Comparison of ENCODE assay signal across 14 cellular contexts in genomic region chr17:47295037-47295873, GRCh38. TPM values are rescaled to one million over a fixed set of nuclear protein-coding genes. Genes with fewer than 3 reads are reported as not detected.
A peak's percentile ranks its signal among the peaks of the same experiment; 100 is the strongest.
DNase-seq lines count a peak whose midpoint lies in the region; ATAC-seq, FAIRE-seq and TF ChIP-seq lines count a peak whose summit lies in the region.
"Had no signal": no experiment of that assay in that cellular context is flagged by ENCODE, and none has a peak within 500 bp of the region (broad histone marks: within the 10 kb centered on the region; RNA-seq: fewer than 3 reads in every experiment).

No MANE protein-coding gene starts in this region.

- H3K27ac ChIP-seq in HepG2 (ENCODE audit: extremely low read length, insufficient read depth, low read length) = no peak overlapping the region
- no peak overlapping the region for H3K27ac ChIP-seq in right lobe of liver
- peak overlapping the region in 3 of 4 donors; percentile 60 to 80 (median 67) for H3K27ac ChIP-seq in esophagus squamous epithelium
- peak overlapping the region; percentile 63 for H3K27ac ChIP-seq in osteoblast (ENCODE audit: low read depth, low read length)
- peak overlapping the region; percentile 58 to 86 for H3K27ac ChIP-seq in aorta (ENCODE audit: low read depth in 1 of 2, low read length in 2 of 2)
- no peak overlapping the region for H3K27ac ChIP-seq in hepatocyte

- H3K4me1 ChIP-seq in HepG2 (ENCODE audit: insufficient read depth, low read length) (peaks cover 38% of the 10 kb centered on the region), right lobe of liver (peaks cover 0 to 36% (median 8%) of the 10 kb centered on the region in 4 donors), esophagus squamous epithelium (peaks cover 0 to 21% (median 11%) of the 10 kb centered on the region in 3 donors), osteoblast (ENCODE audit: insufficient read depth, low read length) (peaks cover 17% of the 10 kb centered on the region), aorta (ENCODE audit: control insufficient read depth in 1 of 2, insufficient read depth in 2 of 2, low read length in 2 of 2) (peaks cover 0 to 9% of the 10 kb centered on the region in 2 donors), hepatocyte (ENCODE audit: insufficient read depth) (no peaks in the 10 kb centered on the region)

- TF ChIP-seq POLR2A in HepG2 (IDR thresholded peaks at IDR 0.05; ENCODE audit: insufficient read depth in 1 of 2, low read depth in 2 of 2, low read length in 2 of 2) = no peak
- TF ChIP-seq POLR2A in right lobe of liver (IDR thresholded peaks at IDR 0.05) = no peak
- no peak for TF ChIP-seq POLR2A in esophagus squamous epithelium (IDR thresholded peaks at IDR 0.05)

- 16% methylated on average over 14 of the region's 14 CpGs for WGBS in HepG2 (ENCODE audit: low lambda C conversion rate)
- WGBS in right lobe of liver (ENCODE audit: insufficient coverage, low coverage, low lambda C conversion rate, missing lambda C conversion rate) = 75% methylated on average over 5 of the region's 14 CpGs
- WGBS in esophagus squamous epithelium, 2 donors = 79 to 80% methylated on average over 8 to 12 of the region's 14 CpGs
- 39 to 44% methylated on average over 14 of the region's 14 CpGs for WGBS in aorta, 2 donors
- 93% methylated on average over 11 of the region's 14 CpGs for WGBS in hepatocyte (ENCODE audit: low lambda C conversion rate, missing lambda C conversion rate)

- BruUV-seq in HepG2 (replicated peaks; lab: Mats Ljungman, UMichigan) = no TSS peak

- FAIRE-seq in HepG2 (lab: Jason Lieb, UNC) = peak; percentile 76

- H2AFZ ChIP-seq in HepG2 (ENCODE audit: low read length) (no peak overlapping the region), osteoblast (ENCODE audit: low read length) (no peak overlapping the region), hepatocyte (no peak overlapping the region)

- intact Hi-C loops in HepG2 (cut with micrococcal nuclease; ENCODE audit: unreplicated experiment) = loop anchor here (2.0 kb wide), 1 partner anchor 42 kb away; the partner anchor contains the start of gene ITGB3
- intact Hi-C loops in right lobe of liver (cut with DNase I) = no loop called here
- intact Hi-C loops in esophagus squamous epithelium (cut with DNase I) = no loop called here
- intact Hi-C loops in aorta (cut with DNase I) = loop anchor here in 1 of 2 donors (2.0 to 5.0 kb wide), 2 partner anchors 16 to 58 kb away; no protein-coding TSS in a partner anchor

- ATAC-seq in HepG2 (peak; percentile 63), right lobe of liver (no peak), aorta (ENCODE audit: low FRiP score) (peak; percentile 2)
- ATAC-seq: activated T-cell treated with anti-CD3 and anti-CD28 coated beads, Interleukin-2, amount 50 U/mL, for 4 hours; stimulated activated naive CD8-positive, alpha-beta T cell treated with anti-CD3 and anti-CD28 coated beads, Interleukin-15, amount 100 ng/mL, for 72 hours had no signal

- TF ChIP-seq EP300 in HepG2 (IDR thresholded peaks at IDR 0.05; ENCODE audit: low read depth in 2 of 2, low read length in 2 of 2) (no peak), HepG2 (CRISPR knock-in tag; IDR thresholded peaks at IDR 0.05; ENCODE audit: borderline replicate concordance) (no peak)

- peak overlapping the region; percentile 55 for H3K4me2 ChIP-seq in HepG2 (ENCODE audit: low read depth, low read length)
- no peak overlapping the region for H3K4me2 ChIP-seq in osteoblast (ENCODE audit: insufficient read depth, low read length)
- H3K4me2 ChIP-seq in hepatocyte = no peak overlapping the region

- H3K27me3 ChIP-seq in HepG2 (ENCODE audit: control insufficient read depth in 1 of 2, insufficient read depth in 2 of 2, low read length in 2 of 2) (peaks cover 1 to 20% of the 10 kb centered on the region in 2 experiments; a peak in 3 of 5 replicates), right lobe of liver (no peaks in the 10 kb centered on the region), esophagus squamous epithelium (no peaks in the 10 kb centered on the region), osteoblast (ENCODE audit: insufficient read depth, low read length) (no peaks in the 10 kb centered on the region), aorta (ENCODE audit: control insufficient read depth in 1 of 2, insufficient read depth in 2 of 2, low read length in 1 of 2) (no peaks in the 10 kb centered on the region), hepatocyte (no peaks in the 10 kb centered on the region)

- H4K20me1 ChIP-seq in HepG2 (ENCODE audit: insufficient read depth, low read length) (no peaks in the 10 kb centered on the region), osteoblast (ENCODE audit: insufficient read depth, low read length) (no peaks in the 10 kb centered on the region), hepatocyte (ENCODE audit: insufficient read depth, poor library complexity, severe bottlenecking) (no peaks in the 10 kb centered on the region)

- peak; percentile 79 for DNase-seq in HepG2 (ENCODE audit: low spot score)
- no peak for DNase-seq in right lobe of liver
- DNase-seq in esophagus squamous epithelium (lab: John Stamatoyannopoulos, UW) = no peak
- DNase-seq in osteoblast (ENCODE audit: insufficient read length, low spot score, missing footprints) = no peak
- no peak for DNase-seq in aorta
- DNase-seq in hepatocyte (ENCODE audit: low spot score) = no peak
- no peak for DNase-seq in OCI-M1 (lab: John Stamatoyannopoulos, UW)
- DNase-seq in DMS 273 treated with DMSO at 0.1 percent for 48 hours (lab: John Stamatoyannopoulos, UW) = no peak
- DNase-seq: activated CD4-positive, alpha-beta T cell treated with anti-CD3 and anti-CD28 coated beads, Interleukin-2, amount 10 ng/mL, durations not matched to agents 7 days and 5 days; activated T-cell treated with anti-CD3 and anti-CD28 coated beads, Interleukin-2, amount 50 U/mL, for 4 hours; effector CD8-positive, alpha-beta T cell; NCI-H2081; NCI-H82; stimulated activated naive CD8-positive, alpha-beta T cell treated with anti-CD3 and anti-CD28 coated beads, Interleukin-15, amount 100 ng/mL, for 72 hours had no signal

- no peak for TF ChIP-seq RAD21 in HepG2 (CRISPR knock-in tag; IDR thresholded peaks at IDR 0.05)

- TF ChIP-seq CTCF in HepG2 (CRISPR knock-in tag; IDR thresholded peaks at IDR 0.05) (no peak), right lobe of liver (IDR thresholded peaks at IDR 0.05) (no peak), esophagus squamous epithelium (IDR thresholded peaks at IDR 0.05) (no peak), osteoblast (IDR thresholded peaks at IDR 0.05; ENCODE audit: extremely low read depth, low read depth, low read length) (no peak), hepatocyte (IDR thresholded peaks at IDR 0.05; ENCODE audit: poor library complexity) (no peak)

- no peak overlapping the region for H3K9ac ChIP-seq in HepG2 (ENCODE audit: insufficient read depth, low read depth, low read length)

- no peaks in the 10 kb centered on the region for H3K9me3 ChIP-seq in HepG2 (ENCODE audit: low read length)
- no peaks in the 10 kb centered on the region for H3K9me3 ChIP-seq in right lobe of liver
- no peaks in the 10 kb centered on the region for H3K9me3 ChIP-seq in esophagus squamous epithelium
- H3K9me3 ChIP-seq in osteoblast (ENCODE audit: low read depth, low read length) = no peaks in the 10 kb centered on the region
- no peaks in the 10 kb centered on the region for H3K9me3 ChIP-seq in aorta (ENCODE audit: control insufficient read depth, low read length)
- H3K9me3 ChIP-seq in hepatocyte (ENCODE audit: low read depth) = no peaks in the 10 kb centered on the region

- CTCF ChIA-PET in HepG2 (lab: Yijun Ruan, JAX; ENCODE audit: low intra/inter-chr PET ratio, low total read pairs) = no interaction called here

- POLR2A ChIA-PET in HepG2 (lab: Yijun Ruan, JAX) = no interaction called here

- in situ Hi-C loops in HepG2 (cut with HindIII; ENCODE audit: extremely low pct_ligation_motif_present, low pct_unique_long_range_greater_than_20kb) = no loop called here

- no peaks in the 10 kb centered on the region for H3K36me3 ChIP-seq in HepG2 (replicated peaks in 1 of 2; ENCODE audit: control insufficient read depth in 1 of 2, insufficient read depth in 2 of 2, low read length in 2 of 2)
- H3K36me3 ChIP-seq in right lobe of liver = no peaks in the 10 kb centered on the region
- peaks cover 0 to 15% (median 0%) of the 10 kb centered on the region in 3 donors for H3K36me3 ChIP-seq in esophagus squamous epithelium
- peaks cover 12% of the 10 kb centered on the region for H3K36me3 ChIP-seq in osteoblast (ENCODE audit: insufficient read depth, low read length)
- H3K36me3 ChIP-seq in aorta (ENCODE audit: control insufficient read depth in 1 of 2, insufficient read depth in 2 of 2, low read length in 1 of 2) = peaks cover 0 to 15% of the 10 kb centered on the region in 2 donors
- no peaks in the 10 kb centered on the region for H3K36me3 ChIP-seq in hepatocyte (replicated peaks; ENCODE audit: insufficient read depth, low read depth)

- no peaks in the 10 kb centered on the region for H3K9me2 ChIP-seq in hepatocyte (replicated peaks; ENCODE audit: insufficient read depth)

- H3K4me3 ChIP-seq in HepG2 (replicated peaks in 1 of 3; ENCODE audit: insufficient read depth in 1 of 3, low read depth in 2 of 3, low read length in 3 of 3) (peak overlapping the region in 1 of 3 experiments; percentile 24; a peak in 1 of 6 replicates), right lobe of liver (no peak overlapping the region), esophagus squamous epithelium (no peak overlapping the region), osteoblast (ENCODE audit: insufficient read depth, low read length) (no peak overlapping the region), aorta (ENCODE audit: low read length in 2 of 2) (no peak overlapping the region), hepatocyte (no peak overlapping the region)

- no peaks in the 10 kb centered on the region for H3K79me2 ChIP-seq in HepG2 (ENCODE audit: insufficient read depth, low read length)
- H3K79me2 ChIP-seq in osteoblast (ENCODE audit: insufficient read depth, low read length) = no peaks in the 10 kb centered on the region
- no peaks in the 10 kb centered on the region for H3K79me2 ChIP-seq in hepatocyte

RNA-seq across cellular contexts. Expression of gene EFCAB13, which starts 28.5 kb away (rescaled TPM):
- total RNA-seq in HepG2 (2016; rRNA removed; fragmentation: Illumina TruSeq; extraction: Trizol) (0.71 and 0.73 TPM in 2 replicates), right lobe of liver (1 to 10 TPM in 5 of 6 experiments, under 1 TPM in 1; 0.68 to 7.2 (median 3.2) TPM), esophagus squamous epithelium (1 to 10 TPM in 2 of 4 donors, under 1 TPM in 2; 0.31 to 6.7 (median 2.4) TPM), osteoblast (5.3 and 6.9 TPM in 2 replicates), aorta (10 to 100 TPM; 28.1 to 34.2 TPM), hepatocyte (3.1 and 7.9 TPM in 2 replicates)
- 0.81 and 1.1 TPM in 2 replicates for total RNA-seq in HepG2 (2016; cell fraction: cytosol; rRNA removed; fragmentation: Illumina TruSeq; extraction: Trizol; ENCODE audit: low read depth)
- total RNA-seq in HepG2 (2016; cell fraction: insoluble cytoplasmic fraction; rRNA removed; fragmentation: Illumina TruSeq; extraction: Trizol) = 0.26 and 0.59 TPM in 2 replicates
- 0.49 and 0.79 TPM in 2 replicates for total RNA-seq in HepG2 (2016; cell fraction: membrane; rRNA removed; fragmentation: Illumina TruSeq; extraction: Trizol)
- total RNA-seq in HepG2 (2016; cell fraction: nucleus; rRNA removed; fragmentation: Illumina TruSeq; extraction: Trizol) = 1.0 and 1.7 TPM in 2 replicates
- polyA plus RNA-seq in HepG2 (2011; rRNA removed) (0.22 and 0.57 TPM in 2 replicates), aorta (1 to 10 TPM; 1.4 to 6.3 TPM), hepatocyte (1.9 and 2.1 TPM in 2 replicates)
- polyA plus RNA-seq in HepG2 (2011; cell fraction: cytosol; rRNA removed) = 0.07 and 0.18 TPM in 2 replicates
- 0.11 and 0.40 TPM in 2 replicates for polyA plus RNA-seq in HepG2 (2011; cell fraction: nucleus; rRNA removed)
- polyA plus RNA-seq in HepG2 (2012) = 1.5 and 2.1 TPM in 2 replicates
- 0.23 TPM in 2 replicates for polyA plus RNA-seq in HepG2 (2016; cell fraction: cytosol; fragmentation: Illumina TruSeq; extraction: Trizol; ENCODE audit: low read depth)
- polyA plus RNA-seq in HepG2 (2016; cell fraction: insoluble cytoplasmic fraction; fragmentation: Illumina TruSeq; extraction: Trizol; ENCODE audit: low read depth) = 0.35 and 1.1 TPM in 2 replicates
- 0.29 and 0.30 TPM in 2 replicates for polyA plus RNA-seq in HepG2 (2016; cell fraction: membrane; fragmentation: Illumina TruSeq; extraction: Trizol; ENCODE audit: low read depth)
- 1.1 and 1.9 TPM in 2 replicates for polyA plus RNA-seq in HepG2 (2016; cell fraction: nucleus; fragmentation: Illumina TruSeq; extraction: Trizol; ENCODE audit: insufficient read depth, low read depth)
- polyA minus RNA-seq in HepG2 (2011; rRNA and poly(A)+ RNA removed; ENCODE audit: low replicate concordance) = 0.75 TPM in 1 of 2 replicates, not detected in the other
- polyA minus RNA-seq in HepG2 (2011; cell fraction: cytosol; rRNA and poly(A)+ RNA removed) = not detected in 2 replicates
- polyA minus RNA-seq in HepG2 (2011; cell fraction: nucleus; rRNA and poly(A)+ RNA removed) = 1.8 and 2.4 TPM in 2 replicates

RNA-seq across cellular contexts. Expression of gene ITGB3, which starts 41.6 kb away (rescaled TPM):
- total RNA-seq in HepG2 (2016; rRNA removed; fragmentation: Illumina TruSeq; extraction: Trizol) (0.15 and 0.31 TPM in 2 replicates), right lobe of liver (1 to 10 TPM; 2.2 to 8.0 (median 4.8) TPM), esophagus squamous epithelium (1 to 10 TPM in 2 of 4 donors, under 1 TPM in 2; 0.23 to 7.2 (median 2.8) TPM), osteoblast (31.5 and 39.8 TPM in 2 replicates), aorta (100 to 1,000 TPM in 1 of 2 donors, 10 to 100 TPM in 1; 79.5 to 210 TPM), hepatocyte (1.4 TPM in 2 replicates)
- total RNA-seq in HepG2 (2016; cell fraction: cytosol; rRNA removed; fragmentation: Illumina TruSeq; extraction: Trizol; ENCODE audit: low read depth) = not detected in 2 replicates
- 0.31 and 0.37 TPM in 2 replicates for total RNA-seq in HepG2 (2016; cell fraction: insoluble cytoplasmic fraction; rRNA removed; fragmentation: Illumina TruSeq; extraction: Trizol)
- not detected in 2 replicates for total RNA-seq in HepG2 (2016; cell fraction: membrane; rRNA removed; fragmentation: Illumina TruSeq; extraction: Trizol)
- 0.41 and 0.50 TPM in 2 replicates for total RNA-seq in HepG2 (2016; cell fraction: nucleus; rRNA removed; fragmentation: Illumina TruSeq; extraction: Trizol)
- polyA plus RNA-seq in HepG2 (2011; rRNA removed) (0.09 and 0.10 TPM in 2 replicates), aorta (10 to 100 TPM; 14.4 to 21.2 TPM), hepatocyte (0.66 and 0.95 TPM in 2 replicates)
- 0.07 and 0.09 TPM in 2 replicates for polyA plus RNA-seq in HepG2 (2011; cell fraction: cytosol; rRNA removed)
- 0.14 TPM in 2 replicates for polyA plus RNA-seq in HepG2 (2011; cell fraction: nucleus; rRNA removed)
- not detected in 2 replicates for polyA plus RNA-seq in HepG2 (2012)
- polyA plus RNA-seq in HepG2 (2016; cell fraction: cytosol; fragmentation: Illumina TruSeq; extraction: Trizol; ENCODE audit: low read depth) = not detected in 2 replicates
- polyA plus RNA-seq in HepG2 (2016; cell fraction: insoluble cytoplasmic fraction; fragmentation: Illumina TruSeq; extraction: Trizol; ENCODE audit: low read depth) = 0.07 TPM in 1 of 2 replicates, not detected in the other
- polyA plus RNA-seq in HepG2 (2016; cell fraction: membrane; fragmentation: Illumina TruSeq; extraction: Trizol; ENCODE audit: low read depth) = not detected in 2 replicates
- 0.15 TPM in 1 of 2 replicates, not detected in the other for polyA plus RNA-seq in HepG2 (2016; cell fraction: nucleus; fragmentation: Illumina TruSeq; extraction: Trizol; ENCODE audit: insufficient read depth, low read depth)
- 0.82 TPM in 1 of 2 replicates, not detected in the other for polyA minus RNA-seq in HepG2 (2011; rRNA and poly(A)+ RNA removed; ENCODE audit: low replicate concordance)
- polyA minus RNA-seq in HepG2 (2011; cell fraction: cytosol; rRNA and poly(A)+ RNA removed) = not detected in 2 replicates
- polyA minus RNA-seq in HepG2 (2011; cell fraction: nucleus; rRNA and poly(A)+ RNA removed) = 0.12 TPM in 1 of 2 replicates, not detected in the other

Comparison
In these comparisons a context has a peak if more than half of its experiments do, and no peak if none do; other contexts are left out.
1. ATAC-seq: peak in HepG2 (single experiment) and aorta (single experiment); none in right lobe of liver (0 of 4).
2. H3K27ac ChIP-seq: peak in esophagus squamous epithelium (3 of 4), osteoblast (single experiment) and aorta (2 of 2); none in HepG2 (single experiment), right lobe of liver (0 of 3) and hepatocyte (single experiment).